8 cellular contexts compared by ENCODE assay signal in genomic region chr19:45770192-45771101, GRCh38. TPM values are rescaled to one million over a fixed set of nuclear protein-coding genes. Genes with fewer than 3 reads are reported as not detected.
DNase-seq lines count a peak whose midpoint lies in the region; ATAC-seq and TF ChIP-seq lines count a peak whose summit lies in the region.

No MANE protein-coding gene starts in this region.

- no peaks in the 10 kb centered on the region for H3K27me3 Mint-ChIP-seq in type B pancreatic cell

- H3K36me3 Mint-ChIP-seq in type B pancreatic cell, result no peaks in the 10 kb centered on the region

- WGBS in heart left ventricle, 4 donors, result 1 to 5% (median 3%) methylated on average over 23 to 79 of the region's 79 CpGs

- H3K4me3 ChIP-seq in GM08714 (ENCODE audit: low read length) (peak overlapping the region; percentile 62; the same call in 1 of the 2 replicates), adipocyte (ENCODE audit: low read length) (peak overlapping the region; percentile 79), heart left ventricle (peak overlapping the region; percentile 28 to 93 (median 79))

- H3K27me3 ChIP-seq in adipocyte (replicated peaks; ENCODE audit: control insufficient read depth, insufficient read depth, low read length), result no peaks in the 10 kb centered on the region
- peaks cover 0 to 55% (median 0%) of the 10 kb centered on the region in 9 donors for H3K27me3 ChIP-seq in heart left ventricle

- H3K9me3 Mint-ChIP-seq in type B pancreatic cell, result no peaks in the 10 kb centered on the region

- H3K4me1 Mint-ChIP-seq in type B pancreatic cell (ENCODE audit: unreplicated experiment), result peaks cover 8% of the 10 kb centered on the region

- H3K9me3 ChIP-seq in adipocyte (ENCODE audit: control insufficient read depth, low read length), result no peaks in the 10 kb centered on the region
- no peaks in the 10 kb centered on the region for H3K9me3 ChIP-seq in heart left ventricle

- H3K36me3 ChIP-seq in adipocyte (ENCODE audit: control insufficient read depth, insufficient read depth, low read length, severe bottlenecking), result peaks cover 27% of the 10 kb centered on the region
- peaks cover 0 to 43% (median 24%) of the 10 kb centered on the region in 9 donors for H3K36me3 ChIP-seq in heart left ventricle

- intact Hi-C loops in heart left ventricle (cut with DNase I), result loop anchor here in 7 of 10 donors (1.0 to 2.0 kb wide), 6 partner anchors 22 to 30 kb away; partner anchors contain the start of gene DMWD (in 2 of the 7)

- TF ChIP-seq POLR2A in heart left ventricle (IDR thresholded peaks at IDR 0.05), result peak in 1 of 2 donors; percentile 61

- peak overlapping the region; percentile 91 for H3K9ac ChIP-seq in adipocyte (ENCODE audit: low read length)

- H3K27ac ChIP-seq in heart left ventricle, result peak overlapping the region; percentile 86 to 99 (median 97)

- peak overlapping the region; percentile 98 for H3K27ac Mint-ChIP-seq in type B pancreatic cell

- H3K4me3 Mint-ChIP-seq in type B pancreatic cell, result peak overlapping the region; percentile 97

- DNase-seq in NCI-H1105 (lab: John Stamatoyannopoulos, UW) (peak; percentile 99), SW 1271 (lab: John Stamatoyannopoulos, UW) (peak; percentile 92 to 95), adipocyte (ENCODE audit: low read depth) (peak; percentile 96), heart left ventricle (peak; percentile 96 to 99 (median 97)), pons (ENCODE audit: low spot score) (peak; percentile 91), type B pancreatic cell (ENCODE audit: extremely low spot score, unreplicated experiment) (peak; percentile 97)

- ATAC-seq in HG02610 (IDR thresholded peaks at IDR 0.05; ENCODE audit: unreplicated experiment) (peak; percentile 38), heart left ventricle (peak; percentile 76 to 81 (median 78))

- TF ChIP-seq CTCF in heart left ventricle (IDR thresholded peaks at IDR 0.05) (peak; percentile 94 to 99 (median 96)), type B pancreatic cell (conservative IDR thresholded peaks at IDR 0.05) (peak; percentile 99)

- peaks cover 23% of the 10 kb centered on the region for H3K4me1 ChIP-seq in adipocyte (ENCODE audit: control insufficient read depth, insufficient read depth, low read length)
- H3K4me1 ChIP-seq in heart left ventricle, result peaks cover 3 to 52% (median 26%) of the 10 kb centered on the region in 12 donors

RNA-seq across cellular contexts. Expression of gene SIX5, which starts 1.4 kb away (rescaled TPM):
- total RNA-seq in heart left ventricle (10 to 100 TPM; 16.2 to 24.0 (median 22.9) TPM), type B pancreatic cell (ENCODE audit: low replicate concordance) (19.7 and 38.0 TPM in 2 replicates)
- 10 to 100 TPM; 13.7 to 21.9 TPM for polyA plus RNA-seq in heart left ventricle

RNA-seq across cellular contexts. Expression of gene DMPK, which starts 11.8 kb away (rescaled TPM):
- total RNA-seq in heart left ventricle (100 to 1,000 TPM; 131 to 778 (median 273) TPM), type B pancreatic cell (ENCODE audit: low replicate concordance) (42.5 and 97.7 TPM in 2 replicates)
- polyA plus RNA-seq in heart left ventricle, result 100 to 1,000 TPM; 382 to 458 TPM

RNA-seq across cellular contexts. Expression of gene DMWD, which starts 22.2 kb away (rescaled TPM):
- total RNA-seq in heart left ventricle, result 100 to 1,000 TPM in 1 of 9 donors, 10 to 100 TPM in 8; 47.2 to 109 (median 67.3) TPM
- polyA plus RNA-seq in heart left ventricle, result 10 to 100 TPM; 41.8 to 67.3 TPM
- total RNA-seq in type B pancreatic cell (ENCODE audit: low replicate concordance), result 56.3 and 94.0 TPM in 2 replicates

RNA-seq across cellular contexts. Expression of gene MEIOSIN, which starts 37.2 kb away (rescaled TPM):
- total RNA-seq in heart left ventricle (not detected), type B pancreatic cell (ENCODE audit: low replicate concordance) (not detected in 2 replicates)
- polyA plus RNA-seq in heart left ventricle, result not detected

RNA-seq across cellular contexts. Expression of gene FBXO46, which starts 39.8 kb away (rescaled TPM):
- total RNA-seq in heart left ventricle (10 to 100 TPM in 6 of 9 donors, 1 to 10 TPM in 3; 9.1 to 17.8 (median 10.3) TPM), type B pancreatic cell (ENCODE audit: low replicate concordance) (27.8 and 37.5 TPM in 2 replicates)
- 1 to 10 TPM; 7.2 TPM for polyA plus RNA-seq in heart left ventricle

Comparison
In these comparisons a context has a peak if more than half of its experiments do, and no peak if none do; other contexts are left out.
1. Peak in every context shown above with its lines: DNase-seq, ATAC-seq, H3K4me3 ChIP-seq and H3K27ac ChIP-seq.